In genomic region chr2:238717084-238717483, GRCh38 we compare ENCODE assay signal across 1 cellular context.
TF ChIP-seq lines count a peak whose summit lies in the region.

No MANE protein-coding gene starts in this region.

TF ChIP-seq in H1, 55 proteins besides CTCF, POLR2A, EP300 and RAD21:
- TF ChIP-seq SP4 (IDR thresholded peaks at IDR 0.05; ENCODE audit: low read length) (no peak), POLR2AphosphoS5 (IDR thresholded peaks at IDR 0.05; ENCODE audit: low read depth, low read length) (no peak), KDM5A (IDR thresholded peaks at IDR 0.05; ENCODE audit: low read length) (no peak), USF2 (IDR thresholded peaks at IDR 0.05; ENCODE audit: low read length) (no peak), CREB1 (IDR thresholded peaks at IDR 0.05) (no peak), RXRA (IDR thresholded peaks at IDR 0.05; ENCODE audit: insufficient read depth, low read depth, low read length) (no peak), KDM1A (IDR thresholded peaks at IDR 0.05; ENCODE audit: borderline replicate concordance, low read length) (no peak), TCF12 (IDR thresholded peaks at IDR 0.05; ENCODE audit: low read depth, low read length) (no peak), SIN3A (conservative IDR thresholded peaks at IDR 0.05 in 1 of 2, IDR thresholded peaks at IDR 0.05 in 1 of 2; ENCODE audit: low read depth in 1 of 2, low read length in 2 of 2) (no peak), BCL11A (IDR thresholded peaks at IDR 0.05; ENCODE audit: low read depth in 2 of 2, low read length in 2 of 2) (no peak), SRF (IDR thresholded peaks at IDR 0.05; ENCODE audit: low read depth, low read length) (no peak)
TF ChIP-seq in H1: peak in this region for 0.
